ENCODE assay signal across 21 cellular contexts in the genomic region with DNA sequence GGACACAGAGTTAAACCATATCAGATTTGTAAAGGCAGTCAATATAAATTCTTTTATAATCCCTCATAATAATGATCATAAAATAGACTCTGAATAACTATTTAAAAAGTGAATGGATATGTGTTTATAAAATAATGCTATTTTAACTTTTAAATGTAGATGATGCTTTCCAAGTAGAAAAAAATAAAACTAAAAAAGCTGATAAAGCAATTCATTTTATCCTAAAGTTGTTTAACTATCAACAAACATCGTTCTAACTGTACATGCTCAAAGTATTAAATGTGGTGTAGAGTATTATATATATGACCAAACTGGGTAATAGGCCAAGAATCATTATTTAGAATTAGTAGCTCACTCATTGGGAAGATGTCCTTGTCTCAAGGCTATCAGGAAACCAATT.
DNase-seq lines count a peak whose midpoint lies in the region; ATAC-seq, FAIRE-seq and TF ChIP-seq lines count a peak whose summit lies in the region.
"Had no signal": no experiment of that assay in that cellular context is flagged by ENCODE, and none has a peak within 500 bp of the region (broad histone marks: within the 10 kb centered on the region; RNA-seq: fewer than 3 reads in every experiment).

No MANE protein-coding gene starts in this region.

- no peaks in the 10 kb centered on the region for H4K20me1 ChIP-seq in K562 (replicated peaks; ENCODE audit: control insufficient read depth, insufficient read depth, low read length)
- H4K20me1 ChIP-seq: BLaER1 treated with 17β-estradiol and CSF1 and Interleukin-3, amounts not matched to agents 10 nM and 100 nM had no signal

- H3K27me3 ChIP-seq in K562 (ENCODE audit: control insufficient read depth in 2 of 2, insufficient read depth in 2 of 2, low read length in 2 of 2) = no peaks in the 10 kb centered on the region
- H3K27me3 ChIP-seq in small intestine (ENCODE audit: control insufficient read depth in 2 of 2, insufficient read depth in 2 of 2, low read length in 2 of 2) = no peaks in the 10 kb centered on the region
- H3K27me3 ChIP-seq: BLaER1 treated with 17β-estradiol and CSF1 and Interleukin-3, amounts not matched to agents 10 nM and 100 nM had no signal

- in situ Hi-C loops in K562 (cut with MboI) = no loop called here

- no TSS peak for BruUV-seq in K562 (replicated peaks; lab: Mats Ljungman, UMichigan)

- CTCF ChIA-PET in A549 (lab: Yijun Ruan, JAX) = no interaction called here
- CTCF ChIA-PET in K562 (lab: Yijun Ruan, JAX; ENCODE audit: low intra/inter-chr PET ratio) = no interaction called here
- CTCF ChIA-PET in activated CD8-positive, alpha-beta T cell treated with anti-CD3 and anti-CD28 coated beads, Interleukin-2, amount 10 ng/mL, durations not matched to agents 7 days and 5 days (lab: Charles Lee) = no interaction called here

- no peaks in the 10 kb centered on the region for H3K4me1 ChIP-seq in A549
- H3K4me1 ChIP-seq in K562 (replicated peaks in 1 of 2; ENCODE audit: control insufficient read depth in 2 of 2, insufficient read depth in 2 of 2, low read length in 2 of 2) = no peaks in the 10 kb centered on the region
- no peaks in the 10 kb centered on the region for H3K4me1 ChIP-seq in small intestine (ENCODE audit: control insufficient read depth in 2 of 2, insufficient read depth in 1 of 2, low read depth in 1 of 2, low read length in 1 of 2)
- H3K4me1 ChIP-seq: Caco-2 had no signal

- no peaks in the 10 kb centered on the region for H3K27me3 Mint-ChIP-seq in activated CD8-positive, alpha-beta T cell treated with anti-CD3 and anti-CD28 coated beads, Interleukin-2, amount 10 ng/mL, durations not matched to agents 7 days and 5 days (ENCODE audit: low read depth)
- H3K27me3 Mint-ChIP-seq: B cell; CD4-positive, alpha-beta T cell had no signal

- no peak for TF ChIP-seq CTCF in A549 (IDR thresholded peaks at IDR 0.05)
- no peak for TF ChIP-seq CTCF in K562 (IDR thresholded peaks at IDR 0.05 in 2 of 3, conservative IDR thresholded peaks at IDR 0.05 in 1 of 3; ENCODE audit: insufficient read depth in 2 of 3, low read depth in 1 of 3, low read length in 3 of 3)

- no peaks in the 10 kb centered on the region for H3K9me3 Mint-ChIP-seq in activated CD8-positive, alpha-beta T cell treated with anti-CD3 and anti-CD28 coated beads, Interleukin-2, amount 10 ng/mL, durations not matched to agents 7 days and 5 days (ENCODE audit: insufficient read depth)
- H3K9me3 Mint-ChIP-seq: CD4-positive, alpha-beta T cell; CD8-positive, alpha-beta T cell had no signal

- TF ChIP-seq RAD21 in A549 (conservative IDR thresholded peaks at IDR 0.05 in 1 of 2, IDR thresholded peaks at IDR 0.05 in 1 of 2) (no peak), K562 (CRISPR knock-in tag; conservative IDR thresholded peaks at IDR 0.05 in 1 of 2, IDR thresholded peaks at IDR 0.05 in 1 of 2) (no peak)

- no peaks in the 10 kb centered on the region for H3K9me1 ChIP-seq in K562 (ENCODE audit: control insufficient read depth, insufficient read depth, low read length)

- no peak overlapping the region for H3K9ac ChIP-seq in K562 (ENCODE audit: insufficient read depth in 1 of 2, low read depth in 2 of 2, low read length in 2 of 2)
- H3K9ac ChIP-seq: BLaER1 treated with 17β-estradiol and CSF1 and Interleukin-3, amounts not matched to agents 10 nM and 100 nM had no signal

- H3K4me3 ChIP-seq in A549 (no peak overlapping the region), K562 (no peak overlapping the region), small intestine (ENCODE audit: low read depth in 1 of 2, low read length in 2 of 2) (no peak overlapping the region)
- H3K4me3 ChIP-seq: BLaER1 treated with 17β-estradiol and CSF1 and Interleukin-3, amounts not matched to agents 10 nM and 100 nM had no signal

- TF ChIP-seq POLR2A in A549 (IDR thresholded peaks at IDR 0.05; ENCODE audit: low read length) (no peak), K562 (conservative IDR thresholded peaks at IDR 0.05) (no peak)

- intact Hi-C loops in K562 (cut with micrococcal nuclease) = no loop called here

- no peaks in the 10 kb centered on the region for H3K36me3 Mint-ChIP-seq in activated CD8-positive, alpha-beta T cell treated with anti-CD3 and anti-CD28 coated beads, Interleukin-2, amount 10 ng/mL, durations not matched to agents 7 days and 5 days (ENCODE audit: low read depth)
- H3K36me3 Mint-ChIP-seq: CD8-positive, alpha-beta T cell had no signal

- H3K9me3 ChIP-seq in A549 = no peaks in the 10 kb centered on the region
- no peaks in the 10 kb centered on the region; the same call in 1 of the 2 replicates for H3K9me3 ChIP-seq in K562 (replicated peaks; ENCODE audit: control insufficient read depth, insufficient read depth, low read depth, low read length)
- H3K9me3 ChIP-seq in small intestine (ENCODE audit: control insufficient read depth, low read depth) = no peaks in the 10 kb centered on the region
- H3K9me3 ChIP-seq: BLaER1 treated with 17β-estradiol and CSF1 and Interleukin-3, amounts not matched to agents 10 nM and 100 nM; Caco-2 had no signal

- no peak for ATAC-seq in A549
- ATAC-seq in K562 = no peak
- no peak for ATAC-seq in activated CD8-positive, alpha-beta T cell treated with anti-CD3 and anti-CD28 coated beads, Interleukin-2, amount 10 ng/mL, durations not matched to agents 7 days and 5 days
- ATAC-seq: CD8-positive, alpha-beta T cell had no signal

- FAIRE-seq in A549 (lab: Jason Lieb, UNC) (no peak), K562 (lab: Jason Lieb, UNC) (no peak), small intestine (lab: Jason Lieb, UNC) (peak; percentile 10)
- FAIRE-seq: A204.1, D721Med, G401.6, GM12891, GM19239 had no signal

- no peaks in the 10 kb centered on the region for H3K4me1 Mint-ChIP-seq in activated CD8-positive, alpha-beta T cell treated with anti-CD3 and anti-CD28 coated beads, Interleukin-2, amount 10 ng/mL, durations not matched to agents 7 days and 5 days (ENCODE audit: low read depth)
- H3K4me1 Mint-ChIP-seq: B cell had no signal

- H3K27ac Mint-ChIP-seq in activated CD8-positive, alpha-beta T cell treated with anti-CD3 and anti-CD28 coated beads, Interleukin-2, amount 10 ng/mL, durations not matched to agents 7 days and 5 days = no peak overlapping the region
- H3K27ac Mint-ChIP-seq: B cell; CD4-positive, alpha-beta T cell; CD8-positive, alpha-beta T cell had no signal

- no peak overlapping the region for H2AFZ ChIP-seq in K562 (ENCODE audit: low read depth, low read length)

- H3K4me2 ChIP-seq in A549 = no peak overlapping the region
- H3K4me2 ChIP-seq in K562 (ENCODE audit: insufficient read depth, low read length) = no peak overlapping the region
- H3K4me2 ChIP-seq: BLaER1 treated with 17β-estradiol and CSF1 and Interleukin-3, amounts not matched to agents 10 nM and 100 nM had no signal

- 0% methylated on average over 1 of the region's 1 CpG for WGBS in A549 (ENCODE audit: missing lambda C conversion rate)
- WGBS in K562 (ENCODE audit: insufficient coverage, low coverage, missing lambda C conversion rate) = 0% methylated on average over 1 of the region's 1 CpG
- WGBS in small intestine, 3 donors = 58 to 79% (median 75%) methylated on average over 1 of the region's 1 CpG

- H3K4me3 Mint-ChIP-seq in activated CD8-positive, alpha-beta T cell treated with anti-CD3 and anti-CD28 coated beads, Interleukin-2, amount 10 ng/mL, durations not matched to agents 7 days and 5 days = no peak overlapping the region
- H3K4me3 Mint-ChIP-seq: B cell; CD4-positive, alpha-beta T cell; CD8-positive, alpha-beta T cell had no signal

- no peak overlapping the region for H3K27ac ChIP-seq in A549
- H3K27ac ChIP-seq in K562 (ENCODE audit: extremely low read depth, low read depth, low read length) = no peak overlapping the region
- no peak overlapping the region for H3K27ac ChIP-seq in small intestine (ENCODE audit: low read depth in 1 of 2, low read length in 1 of 2)
- H3K27ac ChIP-seq: BLaER1 treated with 17β-estradiol and CSF1 and Interleukin-3, amounts not matched to agents 10 nM and 100 nM; C4-2B had no signal

- no peak for DNase-seq in A549 (ENCODE audit: low read depth in 1 of 2, low spot score in 1 of 2)
- no peak for DNase-seq in K562 (ENCODE audit: extremely low read depth in 1 of 4, low spot score in 3 of 4)
- DNase-seq in small intestine = no peak
- no peak for DNase-seq in activated CD8-positive, alpha-beta T cell treated with anti-CD3 and anti-CD28 coated beads, Interleukin-2, amount 10 ng/mL, durations not matched to agents 7 days and 5 days
- DNase-seq in NCI-H69 (lab: John Stamatoyannopoulos, UW) = no peak
- DNase-seq: 8988T; AML-193; Caco-2; Calu3; CD4-positive, alpha-beta T cell; CD8-positive, alpha-beta T cell; DMS79 treated with DMSO at 0.1 percent for 48 hours; GF-D8 had no signal

- POLR2A ChIA-PET in A549 (lab: Yijun Ruan, JAX) (no interaction called here), K562 (lab: Yijun Ruan, JAX) (no interaction called here)
- POLR2A ChIA-PET in activated CD8-positive, alpha-beta T cell treated with anti-CD3 and anti-CD28 coated beads, Interleukin-2, amount 10 ng/mL, durations not matched to agents 7 days and 5 days (lab: Charles Lee) = no interaction called here

- H3K36me3 ChIP-seq in K562 (ENCODE audit: control insufficient read depth, insufficient read depth, low read length) = no peaks in the 10 kb centered on the region
- no peaks in the 10 kb centered on the region for H3K36me3 ChIP-seq in small intestine (ENCODE audit: control insufficient read depth in 2 of 2, insufficient read depth in 2 of 2, low read length in 2 of 2)
- H3K36me3 ChIP-seq: BLaER1 treated with 17β-estradiol and CSF1 and Interleukin-3, amounts not matched to agents 10 nM and 100 nM had no signal

- TF ChIP-seq EP300 in A549 (IDR thresholded peaks at IDR 0.05) (no peak), K562 (IDR thresholded peaks at IDR 0.05; ENCODE audit: low read length) (no peak)

- H3K79me2 ChIP-seq in K562 (ENCODE audit: control insufficient read depth, insufficient read depth, low read length) = no peaks in the 10 kb centered on the region

TF ChIP-seq in A549, 52 proteins besides CTCF, POLR2A, EP300 and RAD21:
- TF ChIP-seq NFE2L2 (conservative IDR thresholded peaks at IDR 0.05; ENCODE audit: low read length) (no peak), MAFK (IDR thresholded peaks at IDR 0.05; ENCODE audit: partially characterized antibody) (peak; percentile 34)

TF ChIP-seq in K562, 482 proteins besides CTCF, POLR2A, EP300 and RAD21:
- TF ChIP-seq LEF1 (IDR thresholded peaks at IDR 0.05) (no peak), ZNF316 (IDR thresholded peaks at IDR 0.05) (peak; percentile 28; the same call in 1 of the 2 replicates)
